In genomic region chr18:10122116-10122515, GRCh38 we compare ENCODE assay signal across 1 cellular context.
A peak's percentile ranks its signal among the peaks of the same experiment; 100 is the strongest.
TF ChIP-seq lines count a peak whose summit lies in the region.

No MANE protein-coding gene starts in this region.

TF ChIP-seq in HEK293, 187 proteins besides CTCF, POLR2A, EP300 and RAD21 (continued from another document and continues in another):
- no peak for TF ChIP-seq ZBTB49 (tag by site-specific recombination; IDR thresholded peaks at IDR 0.05; ENCODE audit: low read depth)
- no peak for TF ChIP-seq ZNF621 (tag by site-specific recombination; IDR thresholded peaks at IDR 0.05)
- TF ChIP-seq ZBTB48 (tag by site-specific recombination; IDR thresholded peaks at IDR 0.05), result no peak
- TF ChIP-seq ZNF654 (tag by site-specific recombination; IDR thresholded peaks at IDR 0.05; ENCODE audit: low read depth), result no peak
- no peak for TF ChIP-seq ZNF280C (tag by site-specific recombination; IDR thresholded peaks at IDR 0.05)
- TF ChIP-seq KLF9 (tag by site-specific recombination; IDR thresholded peaks at IDR 0.05; ENCODE audit: low read depth), result no peak
- TF ChIP-seq ZNF202 (tag by site-specific recombination; IDR thresholded peaks at IDR 0.05; ENCODE audit: borderline replicate concordance), result no peak
- TF ChIP-seq ZNF350 (tag by site-specific recombination; IDR thresholded peaks at IDR 0.05), result no peak
- TF ChIP-seq ZNF513 (tag by site-specific recombination; IDR thresholded peaks at IDR 0.05), result no peak
- no peak for TF ChIP-seq ZSCAN23 (tag by site-specific recombination; IDR thresholded peaks at IDR 0.05)
- no peak for TF ChIP-seq ZNF184 (tag by site-specific recombination; IDR thresholded peaks at IDR 0.05)
- no peak for TF ChIP-seq ZNF280D (tag by site-specific recombination; IDR thresholded peaks at IDR 0.05)
- TF ChIP-seq ZSCAN4 (tag by site-specific recombination; IDR thresholded peaks at IDR 0.05), result no peak
- no peak for TF ChIP-seq ZNF354C (tag by site-specific recombination; IDR thresholded peaks at IDR 0.05; ENCODE audit: borderline replicate concordance, low read depth)
- 0 out of 2 replicates have a peak, but pooled peaks have one; percentile 45 for TF ChIP-seq ZNF501 (tag by site-specific recombination; IDR thresholded peaks at IDR 0.05)
- TF ChIP-seq PRDM2 (tag by site-specific recombination; IDR thresholded peaks at IDR 0.05; ENCODE audit: borderline replicate concordance), result no peak
- no peak for TF ChIP-seq HOXA7 (CRISPR knock-in tag; IDR thresholded peaks at IDR 0.05; ENCODE audit: borderline replicate concordance)
- TF ChIP-seq YY2 (tag by site-specific recombination; IDR thresholded peaks at IDR 0.05), result no peak
- 0 out of 2 replicates have a peak, but pooled peaks have one; percentile 34 for TF ChIP-seq ZNF239 (tag by site-specific recombination; IDR thresholded peaks at IDR 0.05)
- no peak for TF ChIP-seq ZNF571 (tag by site-specific recombination; IDR thresholded peaks at IDR 0.05)
- TF ChIP-seq ZNF121 (tag by site-specific recombination; IDR thresholded peaks at IDR 0.05), result no peak
- TF ChIP-seq ZBTB26 (tag by site-specific recombination; optimal IDR thresholded peaks at IDR 0.05), result no peak
- no peak for TF ChIP-seq EGR2 (tag by site-specific recombination; IDR thresholded peaks at IDR 0.05; ENCODE audit: low read depth)
- TF ChIP-seq ZNF292 (tag by site-specific recombination; IDR thresholded peaks at IDR 0.05; ENCODE audit: borderline replicate concordance, low read depth), result no peak
- TF ChIP-seq ZNF776 (tag by site-specific recombination; IDR thresholded peaks at IDR 0.05; ENCODE audit: borderline replicate concordance), result no peak
- TF ChIP-seq ZNF558 (tag by site-specific recombination; IDR thresholded peaks at IDR 0.05), result no peak
- no peak for TF ChIP-seq ZNF223 (tag by site-specific recombination; IDR thresholded peaks at IDR 0.05)
- TF ChIP-seq ZBTB17 (tag by site-specific recombination; IDR thresholded peaks at IDR 0.05), result no peak; the same call in 1 of the 2 replicates
- TF ChIP-seq FEZF1 (tag by site-specific recombination; IDR thresholded peaks at IDR 0.05), result peak; percentile 99
- no peak for TF ChIP-seq ZNF423 (tag by site-specific recombination; IDR thresholded peaks at IDR 0.05)
- TF ChIP-seq ZNF140 (tag by site-specific recombination; IDR thresholded peaks at IDR 0.05), result no peak
- TF ChIP-seq ZNF221 (tag by site-specific recombination; IDR thresholded peaks at IDR 0.05; ENCODE audit: borderline replicate concordance), result no peak
- no peak for TF ChIP-seq ZNF274 (IDR thresholded peaks at IDR 0.05; ENCODE audit: low read length)
- TF ChIP-seq ZNF274 (tag by site-specific recombination; IDR thresholded peaks at IDR 0.05; ENCODE audit: borderline replicate concordance), result no peak
- no peak for TF ChIP-seq ZNF16 (tag by site-specific recombination; IDR thresholded peaks at IDR 0.05; ENCODE audit: low read depth)
- TF ChIP-seq ZNF394 (tag by site-specific recombination; IDR thresholded peaks at IDR 0.05; ENCODE audit: borderline replicate concordance), result no peak
- TF ChIP-seq WT1 (tag by site-specific recombination; IDR thresholded peaks at IDR 0.05), result peak; percentile 78
- TF ChIP-seq ZNF626 (tag by site-specific recombination; IDR thresholded peaks at IDR 0.05), result no peak
- no peak for TF ChIP-seq ZNF560 (tag by site-specific recombination; IDR thresholded peaks at IDR 0.05; ENCODE audit: borderline replicate concordance)
- no peak; the same call in 1 of the 2 replicates for TF ChIP-seq ZSCAN30 (tag by site-specific recombination; IDR thresholded peaks at IDR 0.05)
- no peak for TF ChIP-seq ZNF10 (tag by site-specific recombination; IDR thresholded peaks at IDR 0.05)
- TF ChIP-seq ZNF596 (tag by site-specific recombination; IDR thresholded peaks at IDR 0.05), result no peak
- no peak for TF ChIP-seq ZSCAN5A (tag by site-specific recombination; IDR thresholded peaks at IDR 0.05)
- peak; percentile 68; the same call in 1 of the 2 replicates for TF ChIP-seq ZNF600 (tag by site-specific recombination; IDR thresholded peaks at IDR 0.05)
- TF ChIP-seq SETDB1 (IDR thresholded peaks at IDR 0.05; ENCODE audit: insufficient read length, low read length), result no peak
- no peak for TF ChIP-seq ZNF624 (tag by site-specific recombination; IDR thresholded peaks at IDR 0.05)
